7 cellular contexts compared by ENCODE assay signal in the genomic region with DNA sequence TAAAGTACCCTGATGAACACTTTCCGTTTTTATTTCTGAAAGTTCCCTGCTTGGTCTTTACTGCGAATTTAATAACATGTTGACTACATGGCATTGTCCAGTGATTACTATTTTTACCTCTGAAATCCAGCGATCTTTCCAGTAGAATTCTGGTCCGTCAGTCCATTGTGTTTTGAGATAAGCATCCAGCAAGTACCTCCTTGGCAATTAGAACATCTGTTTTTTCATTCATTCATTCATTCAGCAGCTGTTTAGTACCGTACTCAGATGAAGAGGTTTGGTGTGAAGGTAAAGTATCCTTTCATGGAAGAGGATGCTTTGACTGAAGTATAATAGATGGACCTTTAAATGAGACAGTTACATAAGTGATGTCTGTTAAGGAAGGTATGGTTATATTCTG. TPM values are rescaled to one million over a fixed set of nuclear protein-coding genes. Genes with fewer than 3 reads are reported as not detected.
A peak's percentile ranks its signal among the peaks of the same experiment; 100 is the strongest.
DNase-seq lines count a peak whose midpoint lies in the region; ATAC-seq and TF ChIP-seq lines count a peak whose summit lies in the region.

No MANE protein-coding gene starts in this region.

- H2AFZ ChIP-seq in smooth muscle cell (ENCODE audit: low read depth) = peak overlapping the region; percentile 46

- H3K27ac ChIP-seq in HEK293 (ENCODE audit: extremely low read depth, low read depth, low read length) (peak overlapping the region; percentile 82; the same call in 1 of the 2 replicates), foreskin keratinocyte (peak overlapping the region; percentile 89), smooth muscle cell (ENCODE audit: low read depth) (peak overlapping the region; percentile 89)

- peaks cover 10% of the 10 kb centered on the region for H3F3A ChIP-seq in smooth muscle cell (ENCODE audit: low read depth)

- H3K4me1 Mint-ChIP-seq in T-helper 17 cell = peaks cover 20% of the 10 kb centered on the region

- H3K9me3 ChIP-seq in HEK293 (ENCODE audit: control insufficient read depth, insufficient read depth, low read depth, low read length) (no peaks in the 10 kb centered on the region), T-helper 17 cell (ENCODE audit: control insufficient read depth, low read length, poor library complexity, severe bottlenecking) (no peaks in the 10 kb centered on the region), smooth muscle cell (replicated peaks; ENCODE audit: low read depth) (no peaks in the 10 kb centered on the region)

- H3K36me3 ChIP-seq in HEK293 (ENCODE audit: control insufficient read depth in 2 of 2, insufficient read depth in 1 of 2, low read length in 2 of 2) (no peaks in the 10 kb centered on the region), smooth muscle cell (ENCODE audit: low read depth) (no peaks in the 10 kb centered on the region)

- peaks cover 56% of the 10 kb centered on the region for H3K79me2 ChIP-seq in smooth muscle cell (ENCODE audit: low read depth)

- CTCF ChIA-PET in HEK293 (lab: Yijun Ruan, JAX) = interaction anchor here (0.6 to 1.1 kb wide), 5 partner anchors 9 to 349 kb away, joined by 3 to 4 read pairs (median 4); no protein-coding TSS in a partner anchor

- TF ChIP-seq CTCF in HEK293 (tag by site-specific recombination; IDR thresholded peaks at IDR 0.05) (no peak), foreskin keratinocyte (conservative IDR thresholded peaks at IDR 0.05) (no peak), smooth muscle cell (IDR thresholded peaks at IDR 0.05; ENCODE audit: borderline replicate concordance, insufficient read depth, poor library complexity, severe bottlenecking) (no peak)

- peaks cover 2% of the 10 kb centered on the region for H3K27me3 ChIP-seq in foreskin keratinocyte
- H3K27me3 ChIP-seq in smooth muscle cell (ENCODE audit: low read depth) = no peaks in the 10 kb centered on the region

- peak overlapping the region; percentile 88 for H3K4me3 Mint-ChIP-seq in T-helper 17 cell

- POLR2A ChIA-PET in HEK293 (lab: Yijun Ruan, JAX) = no interaction called here

- H3K27ac Mint-ChIP-seq in T-helper 17 cell = peak overlapping the region; percentile 89

- DNase-seq in T-helper 17 cell = no peak
- no peak for DNase-seq in foreskin keratinocyte
- DNase-seq in smooth muscle cell (lab: John Stamatoyannopoulos, UW; ENCODE audit: unreplicated experiment) = no peak
- DNase-seq in cortex of kidney (lab: John Stamatoyannopoulos, UW) = no peak

- peaks cover 56% of the 10 kb centered on the region for H4K20me1 ChIP-seq in smooth muscle cell (ENCODE audit: low read depth)

- no peak for ATAC-seq in T-helper 17 cell
- ATAC-seq in foreskin keratinocyte = no peak
- ATAC-seq in HG03025 (IDR thresholded peaks at IDR 0.05; ENCODE audit: low FRiP score, unreplicated experiment) = no peak
- no peak for ATAC-seq in HG03045 (IDR thresholded peaks at IDR 0.05; ENCODE audit: unreplicated experiment)

- H3K9ac ChIP-seq in smooth muscle cell (ENCODE audit: low read depth) = peak overlapping the region; percentile 99

- peak overlapping the region; percentile 99 for H3K4me2 ChIP-seq in smooth muscle cell

- H3K4me1 ChIP-seq in HEK293 (ENCODE audit: control insufficient read depth, insufficient read depth, low read length) (peaks cover 9% of the 10 kb centered on the region; the same call in 1 of the 2 replicates), foreskin keratinocyte (peaks cover 47% of the 10 kb centered on the region), smooth muscle cell (ENCODE audit: low read depth) (peaks cover 19% of the 10 kb centered on the region)

- H3K36me3 Mint-ChIP-seq in T-helper 17 cell (ENCODE audit: low read depth) = no peaks in the 10 kb centered on the region

- 20% methylated on average over 5 of the region's 5 CpGs for WGBS in smooth muscle cell (ENCODE audit: low lambda C conversion rate)

- H3K4me3 ChIP-seq in HEK293 (ENCODE audit: low read depth, low read length) = peak overlapping the region; percentile 49
- peak overlapping the region; percentile 97 for H3K4me3 ChIP-seq in smooth muscle cell

- H3K27me3 Mint-ChIP-seq in T-helper 17 cell = no peaks in the 10 kb centered on the region

TF ChIP-seq in HEK293, 187 proteins besides CTCF, POLR2A, EP300 and RAD21:
- TF ChIP-seq YY1 (tag by site-specific recombination; IDR thresholded peaks at IDR 0.05) (no peak), ZNF24 (tag by site-specific recombination; IDR thresholded peaks at IDR 0.05) (peak; percentile 29; the same call in 1 of the 2 replicates), ZFP37 (tag by site-specific recombination; IDR thresholded peaks at IDR 0.05) (no peak), MYNN (tag by site-specific recombination; IDR thresholded peaks at IDR 0.05; ENCODE audit: borderline replicate concordance) (no peak), ZNF10 (tag by site-specific recombination; IDR thresholded peaks at IDR 0.05) (no peak)
- TF ChIP-seq, protein P1, sequence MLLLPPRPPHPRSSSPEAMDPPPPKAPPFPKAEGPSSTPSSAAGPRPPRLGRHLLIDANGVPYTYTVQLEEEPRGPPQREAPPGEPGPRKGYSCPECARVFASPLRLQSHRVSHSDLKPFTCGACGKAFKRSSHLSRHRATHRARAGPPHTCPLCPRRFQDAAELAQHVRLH (tag by site-specific recombination; IDR thresholded peaks at IDR 0.05) = no peak
TF ChIP-seq in HEK293: peak in this region for 1.

RNA-seq across cellular contexts. Expression of a gene that starts 1.1 kb away (rescaled TPM):
- 10 to 100 TPM; 34.0 to 35.8 TPM for total RNA-seq in T-helper 17 cell
- total RNA-seq in foreskin keratinocyte = 32.5 and 34.0 TPM in 2 replicates
- polyA plus RNA-seq in foreskin keratinocyte = 7.6 and 11.0 TPM in 2 replicates
- total RNA-seq in smooth muscle cell = 45.5 and 54.2 TPM in 2 replicates
- polyA plus RNA-seq in smooth muscle cell = 13.1 and 19.0 TPM in 2 replicates

RNA-seq across cellular contexts. Expression of a gene that starts 33.1 kb away (rescaled TPM):
- under 1 TPM in 1 of 2 donors, not detected in 1; 0.17 TPM for total RNA-seq in T-helper 17 cell
- total RNA-seq in foreskin keratinocyte = not detected in 2 replicates
- not detected in 2 replicates for polyA plus RNA-seq in foreskin keratinocyte
- total RNA-seq in smooth muscle cell = not detected in 2 replicates
- 0.18 TPM in 1 of 2 replicates, not detected in the other for polyA plus RNA-seq in smooth muscle cell
